In the genomic region with DNA sequence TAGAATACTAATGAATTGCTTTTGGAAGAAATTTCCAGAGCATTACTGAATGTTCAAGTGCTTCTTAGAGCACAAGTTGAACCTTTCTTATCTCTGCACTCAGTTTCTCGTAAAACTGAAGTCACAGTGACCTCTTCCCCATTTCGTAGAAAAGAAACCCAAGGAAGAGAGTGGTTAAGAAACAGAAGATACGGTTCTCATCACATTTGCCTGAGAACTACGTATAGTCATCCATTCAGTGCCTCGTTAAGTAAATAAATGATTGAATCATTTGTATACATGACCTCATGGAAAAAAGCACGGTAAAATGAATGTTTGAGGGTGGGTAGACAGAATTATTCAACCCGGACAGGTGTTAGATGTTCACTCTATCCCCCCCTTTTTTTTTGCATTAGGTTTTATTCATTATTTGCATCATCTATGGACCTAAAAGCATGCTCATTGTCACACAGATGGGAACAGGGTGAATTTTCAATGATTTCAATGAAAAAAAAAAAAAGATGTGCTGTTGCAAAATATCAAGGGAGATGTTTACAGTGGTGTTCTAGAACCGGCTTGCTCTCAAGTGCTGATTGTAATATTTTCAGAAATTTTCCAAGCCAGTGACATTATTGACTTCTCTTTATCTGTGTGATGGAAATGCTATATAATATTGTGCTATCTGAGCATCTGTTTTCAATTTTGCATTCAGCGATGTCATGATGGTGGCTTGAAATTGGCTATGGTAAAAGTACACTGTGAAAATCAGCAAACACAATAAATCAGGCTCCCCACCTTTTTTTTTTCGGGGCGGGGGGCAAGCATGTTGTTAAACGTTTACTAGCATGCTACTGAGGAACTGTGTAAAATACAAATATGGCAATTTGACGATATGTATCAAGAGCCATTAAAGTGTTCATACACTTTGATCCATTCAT, we compare ENCODE assay signal across 10 cellular contexts. TPM values are rescaled to one million over a fixed set of nuclear protein-coding genes. Genes with fewer than 3 reads are reported as not detected.
DNase-seq lines count a peak whose midpoint lies in the region; ATAC-seq and TF ChIP-seq lines count a peak whose summit lies in the region.
"Had no signal": no experiment of that assay in that cellular context is flagged by ENCODE, and none has a peak within 500 bp of the region (broad histone marks: within the 10 kb centered on the region; RNA-seq: fewer than 3 reads in every experiment).

No MANE protein-coding gene starts in this region.

- peaks cover 42% of the 10 kb centered on the region for H3K4me1 Mint-ChIP-seq in activated CD4-positive, alpha-beta T cell treated with anti-CD3 and anti-CD28 coated beads, Interleukin-2, amount 10 ng/mL, durations not matched to agents 7 days and 5 days
- peaks cover 69% of the 10 kb centered on the region for H3K4me1 Mint-ChIP-seq in central memory CD8-positive, alpha-beta T cell

- H3K27ac Mint-ChIP-seq in activated CD4-positive, alpha-beta T cell treated with anti-CD3 and anti-CD28 coated beads, Interleukin-2, amount 10 ng/mL, durations not matched to agents 7 days and 5 days: peak overlapping the region; percentile 98
- peak overlapping the region; percentile 100 for H3K27ac Mint-ChIP-seq in central memory CD8-positive, alpha-beta T cell (ENCODE audit: low read depth)

- H3K36me3 ChIP-seq in thoracic aorta: no peaks in the 10 kb centered on the region
- H3K36me3 ChIP-seq in HAP-1 (replicated peaks): peaks cover 11% of the 10 kb centered on the region

- no peaks in the 10 kb centered on the region for H3K27me3 ChIP-seq in thoracic aorta (replicated peaks; ENCODE audit: insufficient read depth)
- H3K27me3 ChIP-seq in HAP-1 (ENCODE audit: low read depth): no peaks in the 10 kb centered on the region

- POLR2A ChIA-PET in activated CD4-positive, alpha-beta T cell treated with anti-CD3 and anti-CD28 coated beads, Interleukin-2, amount 10 ng/mL, durations not matched to agents 7 days and 5 days (lab: Charles Lee): interaction anchor here (0.6 to 1.7 kb wide), 3 partner anchors 9 to 116 kb away, joined by 4 to 12 read pairs (median 4); no protein-coding TSS in a partner anchor

- H3K27ac ChIP-seq in thoracic aorta: no peak overlapping the region

- peak overlapping the region; percentile 94 for H3K4me3 Mint-ChIP-seq in activated CD4-positive, alpha-beta T cell treated with anti-CD3 and anti-CD28 coated beads, Interleukin-2, amount 10 ng/mL, durations not matched to agents 7 days and 5 days
- H3K4me3 Mint-ChIP-seq in central memory CD8-positive, alpha-beta T cell: peak overlapping the region; percentile 100

- H3K9me3 Mint-ChIP-seq in activated CD4-positive, alpha-beta T cell treated with anti-CD3 and anti-CD28 coated beads, Interleukin-2, amount 10 ng/mL, durations not matched to agents 7 days and 5 days: no peaks in the 10 kb centered on the region
- H3K9me3 Mint-ChIP-seq in central memory CD8-positive, alpha-beta T cell: no peaks in the 10 kb centered on the region

- peaks cover 84% of the 10 kb centered on the region for H3K36me3 Mint-ChIP-seq in activated CD4-positive, alpha-beta T cell treated with anti-CD3 and anti-CD28 coated beads, Interleukin-2, amount 10 ng/mL, durations not matched to agents 7 days and 5 days (ENCODE audit: low read depth)
- peaks cover 82% of the 10 kb centered on the region for H3K36me3 Mint-ChIP-seq in central memory CD8-positive, alpha-beta T cell (ENCODE audit: insufficient read depth)

- H3K4me3 ChIP-seq in thoracic aorta (peak overlapping the region; percentile 43), HAP-1 (no peak overlapping the region)

- H3K4me1 ChIP-seq in thoracic aorta (ENCODE audit: control insufficient read depth in 1 of 2, low read depth in 2 of 2) (peaks cover 0 to 2% of the 10 kb centered on the region in 2 donors), HAP-1 (peaks cover 43% of the 10 kb centered on the region)

- TF ChIP-seq CTCF in thoracic aorta (IDR thresholded peaks at IDR 0.05): no peak

- in situ Hi-C loops in HAP-1 (cut with MboI; ENCODE audit: low sequenced_read_pairs): no loop called here

- no peaks in the 10 kb centered on the region for H3K27me3 Mint-ChIP-seq in activated CD4-positive, alpha-beta T cell treated with anti-CD3 and anti-CD28 coated beads, Interleukin-2, amount 10 ng/mL, durations not matched to agents 7 days and 5 days
- no peaks in the 10 kb centered on the region for H3K27me3 Mint-ChIP-seq in central memory CD8-positive, alpha-beta T cell

- H3K9me3 ChIP-seq in thoracic aorta (no peaks in the 10 kb centered on the region), HAP-1 (no peaks in the 10 kb centered on the region)

- no peak for ATAC-seq in central memory CD8-positive, alpha-beta T cell (replicated peaks; ENCODE audit: extremely low read depth, poor library complexity, severe bottlenecking)
- ATAC-seq in thoracic aorta (ENCODE audit: insufficient number of reproducible peaks, low FRiP score, low read depth): no peak

- DNase-seq in activated CD4-positive, alpha-beta T cell treated with anti-CD3 and anti-CD28 coated beads, Interleukin-2, amount 10 ng/mL, durations not matched to agents 7 days and 5 days: no peak
- DNase-seq in activated CD4-positive, alpha-beta T cell treated with anti-CD3 and anti-CD28 coated beads, Interleukin-2, amount 50 U/mL, for 48 hours: no peak
- DNase-seq in NOMO-1 treated with DMSO at 0.1 percent for 48 hours (lab: John Stamatoyannopoulos, UW; ENCODE audit: unreplicated experiment): peak; percentile 69
- DNase-seq in central memory CD8-positive, alpha-beta T cell (ENCODE audit: low spot score in 2 of 2): no peak
- no peak for DNase-seq in thoracic aorta (ENCODE audit: low spot score)
- DNase-seq in NCI-H510A (lab: John Stamatoyannopoulos, UW): no peak
- DNase-seq in HAP-1 (ENCODE audit: low spot score in 2 of 2): no peak
- no peak for DNase-seq in stimulated activated CD4-positive, alpha-beta T cell treated with anti-CD3 and anti-CD28 coated beads, Interleukin-2, amount 100 ng/mL, for 48 hours

- CTCF ChIA-PET in activated CD4-positive, alpha-beta T cell treated with anti-CD3 and anti-CD28 coated beads, Interleukin-2, amount 10 ng/mL, durations not matched to agents 7 days and 5 days (lab: Charles Lee): interaction anchor here (0.5 to 4.5 kb wide), 8 partner anchors 10 to 503 kb away, joined by 3 to 17 read pairs (median 4); a partner anchor contains a TSS

RNA-seq across cellular contexts. Expression of a gene that starts 4.3 kb away (rescaled TPM):
- total RNA-seq in activated CD4-positive, alpha-beta T cell treated with anti-CD3 and anti-CD28 coated beads, Interleukin-2, amount 10 ng/mL, durations not matched to agents 7 days and 5 days: 100 to 1,000 TPM; 134 to 137 TPM
- total RNA-seq in thoracic aorta: 10 to 100 TPM in 1 of 2 donors, 1 to 10 TPM in 1; 5.8 to 10.2 TPM
- total RNA-seq: mammary epithelial cell, RPMI7951 had no signal

Comparison
In these comparisons a context has a peak if more than half of its experiments do, and no peak if none do; other contexts are left out.
1. RNA of a gene that starts 4.3 kb away (total RNA-seq): 134 to 137 TPM in activated CD4-positive, alpha-beta T cell treated with anti-CD3 and anti-CD28 coated beads, Interleukin-2, amount 10 ng/mL, durations not matched to agents 7 days and 5 days; 5.8 to 10.2 TPM in thoracic aorta; every median in the first group is over 10 times any median in the second.